2 cellular contexts compared by ENCODE assay signal in genomic region chr19:5317321-5317720, GRCh38.
TF ChIP-seq lines count a peak whose summit lies in the region.

No MANE protein-coding gene starts in this region.

TF ChIP-seq in HepG2, 621 proteins besides CTCF, POLR2A, EP300 and RAD21:
- peak; percentile 93 for TF ChIP-seq ZNF768 (CRISPR knock-in tag; IDR thresholded peaks at IDR 0.05)
- 0 out of 2 replicates have a peak, but pooled peaks have one; percentile 9 for TF ChIP-seq ZMYM3 (CRISPR knock-in tag; IDR thresholded peaks at IDR 0.05)
- no peak for TF ChIP-seq HIVEP1 (CRISPR knock-in tag; IDR thresholded peaks at IDR 0.05)

TF ChIP-seq in K562, 482 proteins besides CTCF, POLR2A, EP300 and RAD21:
- TF ChIP-seq ZFP36 (IDR thresholded peaks at IDR 0.05; ENCODE audit: low read depth, low read length, partially characterized antibody) (peak; percentile 70), ZNF280B (CRISPR knock-in tag; IDR thresholded peaks at IDR 0.05) (no peak), BCOR (IDR thresholded peaks at IDR 0.05) (peak; percentile 77), RBM25 (IDR thresholded peaks at IDR 0.05; ENCODE audit: low read depth, low read length, severe bottlenecking) (peak; percentile 42), ADNP (tag; IDR thresholded peaks at IDR 0.05) (peak; percentile 4; the same call in 1 of the 2 replicates), ZKSCAN1 (IDR thresholded peaks at IDR 0.05; ENCODE audit: low read depth, low read length) (no peak)
